ENCODE assay signal across 19 cellular contexts in genomic region chr9:97880336-97880735, GRCh38. TPM values are rescaled to one million over a fixed set of nuclear protein-coding genes. Genes with fewer than 3 reads are reported as not detected.
"Had no signal": no experiment of that assay in that cellular context is flagged by ENCODE, and none has a peak within 500 bp of the region (broad histone marks: within the 10 kb centered on the region; RNA-seq: fewer than 3 reads in every experiment).

No MANE protein-coding gene starts in this region.

- H3K9me3 ChIP-seq: colonic mucosa, left lung, suprapubic skin, upper lobe of left lung had no signal

- H3K4me1 ChIP-seq: colonic mucosa, psoas muscle, upper lobe of left lung had no signal

- H3K36me3 ChIP-seq: colonic mucosa, left lung, suprapubic skin, upper lobe of left lung had no signal

- H3K4me3 ChIP-seq: colonic mucosa, left lung, psoas muscle, suprapubic skin, upper lobe of left lung had no signal

- H3K9me3 Mint-ChIP-seq: activated CD4-positive, alpha-beta memory T cell treated with anti-CD3 and anti-CD28 coated beads, Interleukin-2, amount 10 ng/mL, durations not matched to agents 7 days and 5 days; activated naive CD8-positive, alpha-beta T cell treated with anti-CD3 and anti-CD28 coated beads, Interleukin-2, amount 50 U/mL, for 24 hours had no signal

- H3K4me1 Mint-ChIP-seq: activated CD4-positive, alpha-beta memory T cell treated with anti-CD3 and anti-CD28 coated beads, Interleukin-2, amount 10 ng/mL, durations not matched to agents 7 days and 5 days; activated naive CD8-positive, alpha-beta T cell treated with anti-CD3 and anti-CD28 coated beads, Interleukin-2, amount 50 U/mL, for 24 hours had no signal

- ATAC-seq: activated naive CD8-positive, alpha-beta T cell treated with anti-CD3 and anti-CD28 coated beads, Interleukin-2, amount 50 U/mL, for 24 hours; foreskin keratinocyte; left lung; psoas muscle; sciatic nerve had no signal

- H3K4me3 Mint-ChIP-seq: activated CD4-positive, alpha-beta memory T cell treated with anti-CD3 and anti-CD28 coated beads, Interleukin-2, amount 10 ng/mL, durations not matched to agents 7 days and 5 days; activated naive CD8-positive, alpha-beta T cell treated with anti-CD3 and anti-CD28 coated beads, Interleukin-2, amount 50 U/mL, for 24 hours had no signal

- H3K27me3 ChIP-seq: colonic mucosa, foreskin keratinocyte, suprapubic skin, upper lobe of left lung had no signal

- FAIRE-seq: islet of Langerhans had no signal

- H3K27ac ChIP-seq: colonic mucosa, foreskin keratinocyte, left lung, psoas muscle, suprapubic skin, upper lobe of left lung had no signal

- H3K27me3 Mint-ChIP-seq: activated naive CD8-positive, alpha-beta T cell treated with anti-CD3 and anti-CD28 coated beads, Interleukin-2, amount 50 U/mL, for 24 hours had no signal

- H3K27ac Mint-ChIP-seq: activated CD4-positive, alpha-beta memory T cell treated with anti-CD3 and anti-CD28 coated beads, Interleukin-2, amount 10 ng/mL, durations not matched to agents 7 days and 5 days; activated naive CD8-positive, alpha-beta T cell treated with anti-CD3 and anti-CD28 coated beads, Interleukin-2, amount 50 U/mL, for 24 hours had no signal

- DNase-seq: activated CD4-positive, alpha-beta memory T cell treated with anti-CD3 and anti-CD28 coated beads, Interleukin-2, amount 10 ng/mL, durations not matched to agents 7 days and 5 days; activated CD4-positive, alpha-beta T cell treated with anti-CD3 and anti-CD28 coated beads for 1 hour; activated naive CD8-positive, alpha-beta T cell treated with anti-CD3 and anti-CD28 coated beads, Interleukin-2, amount 50 U/mL, for 24 hours; activated T-cell treated with anti-CD3 and anti-CD28 coated beads, Interleukin-2, amount 50 U/mL, for 48 hours; caudate nucleus; colonic mucosa; effector CD4-positive, alpha-beta T cell; foreskin keratinocyte; left lung; mesendoderm; psoas muscle; stimulated activated CD4-positive, alpha-beta T cell treated with anti-CD3 and anti-CD28 coated beads, Interleukin-12 subunit alpha, Interleukin-12 subunit beta, amount 100 ng/mL, for 4 hours; stimulated activated naive CD4-positive, alpha-beta T cell; upper lobe of left lung had no signal

RNA-seq across cellular contexts. Expression of gene FOXE1, which starts 27.3 kb away (rescaled TPM):
- total RNA-seq: activated CD4-positive, alpha-beta memory T cell treated with anti-CD3 and anti-CD28 coated beads, Interleukin-2, amount 10 ng/mL, durations not matched to agents 7 days and 5 days; colonic mucosa; left lung; osteoblast; psoas muscle; sciatic nerve had no signal
- polyA plus RNA-seq: neural cell, psoas muscle had no signal

RNA-seq across cellular contexts. Expression of gene HEMGN, which starts 57.6 kb away (rescaled TPM):
- total RNA-seq: foreskin keratinocyte, osteoblast, suprapubic skin had no signal
- polyA plus RNA-seq: foreskin keratinocyte, neural cell, psoas muscle had no signal
